12 cellular contexts compared by ENCODE assay signal in the genomic region with DNA sequence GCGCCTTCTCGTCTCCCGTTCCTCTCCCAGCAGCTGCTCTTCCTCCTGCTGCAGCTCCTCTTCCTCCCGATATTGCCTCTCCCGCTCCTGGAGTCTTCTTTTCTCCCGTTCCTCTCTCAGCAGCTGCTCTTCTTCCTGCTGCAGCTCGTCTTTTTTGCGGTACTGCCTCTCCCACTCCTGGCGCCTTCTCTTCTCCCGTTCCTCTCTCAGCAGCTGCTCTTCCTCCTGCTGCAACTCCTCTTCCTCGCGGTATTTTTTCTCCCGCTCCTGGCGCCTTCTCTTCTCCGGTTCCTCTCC. TPM values are rescaled to one million over a fixed set of nuclear protein-coding genes. Genes with fewer than 3 reads are reported as not detected.
A peak's percentile ranks its signal among the peaks of the same experiment; 100 is the strongest.
DNase-seq lines count a peak whose midpoint lies in the region; ATAC-seq and TF ChIP-seq lines count a peak whose summit lies in the region.
"Had no signal": no experiment of that assay in that cellular context is flagged by ENCODE, and none has a peak within 500 bp of the region (broad histone marks: within the 10 kb centered on the region; RNA-seq: fewer than 3 reads in every experiment).

No MANE protein-coding gene starts in this region.

- TF ChIP-seq CTCF in PC-9 (conservative IDR thresholded peaks at IDR 0.05) (no peak), fibroblast of the aortic adventitia (IDR thresholded peaks at IDR 0.05; ENCODE audit: insufficient read depth, low read length) (no peak)

- H4K20me1 ChIP-seq in PC-9 (ENCODE audit: insufficient read depth): no peaks in the 10 kb centered on the region

- peaks cover 0 to 10% of the 10 kb centered on the region in 2 donors for H3K4me1 Mint-ChIP-seq in stimulated activated naive B cell treated with anti-CD40 and anti-IgM and Interleukin-4, amounts not matched to agents 10 μg/mL and 1 μg/mL and 100 μg/mL, for 72 hours
- H3K4me1 Mint-ChIP-seq: activated CD8-positive, alpha-beta memory T cell treated with anti-CD3 and anti-CD28 coated beads, Interleukin-2, amount 10 ng/mL, durations not matched to agents 7 days and 5 days had no signal

- H2AFZ ChIP-seq in PC-9: peak overlapping the region; percentile 97

- H3K27me3 Mint-ChIP-seq in stimulated activated naive B cell treated with anti-CD40 and anti-IgM and Interleukin-4, amounts not matched to agents 10 μg/mL and 1 μg/mL and 100 μg/mL, for 72 hours: peaks cover 3 to 13% of the 10 kb centered on the region in 2 donors

- H3K36me3 ChIP-seq in PC-9 (ENCODE audit: low read depth) (no peaks in the 10 kb centered on the region), HAP-1 (replicated peaks) (no peaks in the 10 kb centered on the region)
- H3K36me3 ChIP-seq: cardiac muscle cell, ovary had no signal

- ATAC-seq in HG03039 (IDR thresholded peaks at IDR 0.05; ENCODE audit: unreplicated experiment): no peak
- no peak for ATAC-seq in stimulated activated naive B cell treated with anti-CD40 and anti-IgM and Interleukin-4, amounts not matched to agents 10 μg/mL and 1 μg/mL and 100 μg/mL, for 72 hours (replicated peaks)
- ATAC-seq: K562 had no signal

- DNase-seq in DMS53 treated with DMSO at 0.1 percent for 48 hours (lab: John Stamatoyannopoulos, UW; ENCODE audit: unreplicated experiment) (peak; percentile 43), PC-9 (no peak), fibroblast of the aortic adventitia (ENCODE audit: low read depth) (no peak), HAP-1 (ENCODE audit: low spot score in 2 of 2) (no peak), LoVo (ENCODE audit: low spot score) (no peak)
- no peak for DNase-seq in stimulated activated naive B cell treated with anti-CD40 and anti-IgM and Interleukin-4, amounts not matched to agents 10 μg/mL and 1 μg/mL and 100 μg/mL, for 72 hours
- DNase-seq: ovary had no signal

- no peak overlapping the region for H3K27ac Mint-ChIP-seq in stimulated activated naive B cell treated with anti-CD40 and anti-IgM and Interleukin-4, amounts not matched to agents 10 μg/mL and 1 μg/mL and 100 μg/mL, for 72 hours
- H3K27ac Mint-ChIP-seq: activated CD8-positive, alpha-beta memory T cell treated with anti-CD3 and anti-CD28 coated beads, Interleukin-2, amount 10 ng/mL, durations not matched to agents 7 days and 5 days had no signal

- intact Hi-C loops in PC-9 (cut with micrococcal nuclease; ENCODE audit: unreplicated experiment): no loop called here

- H3K27ac ChIP-seq in PC-9 (no peak overlapping the region), skin epidermis (no peak overlapping the region)
- H3K27ac ChIP-seq: cardiac muscle cell, ovary had no signal

- peaks cover 15% of the 10 kb centered on the region; the same call in 1 of the 2 replicates for H3K4me1 ChIP-seq in PC-9 (replicated peaks; ENCODE audit: insufficient read depth)
- H3K4me1 ChIP-seq in HAP-1: no peaks in the 10 kb centered on the region

- H3K4me3 ChIP-seq in PC-9 (peak overlapping the region; percentile 79), fibroblast of the aortic adventitia (ENCODE audit: low read depth, low read length) (peak overlapping the region; percentile 64), skin epidermis (peak overlapping the region in 6 of 7 experiments; percentile 19 to 44 (median 28)), HAP-1 (no peak overlapping the region)
- H3K4me3 ChIP-seq: cardiac muscle cell, K562 had no signal

- H3K36me3 Mint-ChIP-seq in stimulated activated naive B cell treated with anti-CD40 and anti-IgM and Interleukin-4, amounts not matched to agents 10 μg/mL and 1 μg/mL and 100 μg/mL, for 72 hours: peaks cover 0 to 8% of the 10 kb centered on the region in 2 donors

- peak overlapping the region; percentile 100 for H3K4me2 ChIP-seq in PC-9

- peaks cover 0 to 1% of the 10 kb centered on the region in 2 donors for H3K9me3 Mint-ChIP-seq in stimulated activated naive B cell treated with anti-CD40 and anti-IgM and Interleukin-4, amounts not matched to agents 10 μg/mL and 1 μg/mL and 100 μg/mL, for 72 hours

- peaks cover 15% of the 10 kb centered on the region; the same call in 1 of the 2 replicates for H3F3A ChIP-seq in PC-9 (ENCODE audit: insufficient read depth, low read depth)

- CTCF ChIA-PET in PC-9 (lab: Charles Lee): interaction anchor here (0.6 to 1.1 kb wide), 2 partner anchors 53 to 57 kb away, joined by 3 to 17 read pairs; no protein-coding TSS in a partner anchor

- no TSS peak for BruUV-seq in PC-9 (replicated peaks; lab: Mats Ljungman, UMichigan)

- no peak overlapping the region for H3K4me3 Mint-ChIP-seq in stimulated activated naive B cell treated with anti-CD40 and anti-IgM and Interleukin-4, amounts not matched to agents 10 μg/mL and 1 μg/mL and 100 μg/mL, for 72 hours
- H3K4me3 Mint-ChIP-seq: activated CD8-positive, alpha-beta memory T cell treated with anti-CD3 and anti-CD28 coated beads, Interleukin-2, amount 10 ng/mL, durations not matched to agents 7 days and 5 days had no signal

- H3K9me3 ChIP-seq in PC-9 (ENCODE audit: insufficient read depth, low read depth) (peaks cover 9% of the 10 kb centered on the region), HAP-1 (no peaks in the 10 kb centered on the region)

- H3K27me3 ChIP-seq in PC-9 (ENCODE audit: insufficient read depth, low read depth) (peaks cover 39% of the 10 kb centered on the region), HAP-1 (ENCODE audit: low read depth) (peaks cover 89% of the 10 kb centered on the region)
- H3K27me3 ChIP-seq: ovary had no signal

- H3K79me2 ChIP-seq in PC-9 (ENCODE audit: low read depth): no peaks in the 10 kb centered on the region

- in situ Hi-C loops in HAP-1 (cut with MboI; ENCODE audit: low sequenced_read_pairs): no loop called here

- POLR2A ChIA-PET in PC-9 (lab: Charles Lee; ENCODE audit: unreplicated experiment): interaction anchor here (0.6 to 0.7 kb wide), 5 partner anchors 50 to 185 kb away, joined by 4 to 19 read pairs (median 5); no protein-coding TSS in a partner anchor

- H3K9me2 ChIP-seq in PC-9 (ENCODE audit: insufficient read depth): no peaks in the 10 kb centered on the region

RNA-seq across cellular contexts. Expression of a gene that starts 5.3 kb away (rescaled TPM):
- total RNA-seq in PC-9 (2021): 0.04 TPM in 1 of 2 replicates, not detected in the other
- total RNA-seq in fibroblast of the aortic adventitia (ENCODE audit: low replicate concordance): 0.09 TPM in 1 of 2 replicates, not detected in the other
- total RNA-seq: cardiac muscle cell, K562 had no signal

RNA-seq across cellular contexts. Expression of a gene that starts 21.1 kb away (rescaled TPM):
- total RNA-seq in PC-9 (2021) (not detected in 2 replicates), fibroblast of the aortic adventitia (ENCODE audit: low replicate concordance) (not detected in 2 replicates)
- total RNA-seq: activated CD8-positive, alpha-beta memory T cell treated with anti-CD3 and anti-CD28 coated beads, Interleukin-2, amount 10 ng/mL, durations not matched to agents 7 days and 5 days; cardiac muscle cell; K562; ovary had no signal

RNA-seq across cellular contexts. Expression of a gene that starts 49.1 kb away (rescaled TPM):
- total RNA-seq in PC-9 (2021) (not detected in 2 replicates), fibroblast of the aortic adventitia (ENCODE audit: low replicate concordance) (not detected in 2 replicates)
- total RNA-seq: activated CD8-positive, alpha-beta memory T cell treated with anti-CD3 and anti-CD28 coated beads, Interleukin-2, amount 10 ng/mL, durations not matched to agents 7 days and 5 days; cardiac muscle cell; K562; ovary had no signal
